In genomic region chr1:156676450-156676819, GRCh38 we compare ENCODE assay signal across 1 cellular context.
TF ChIP-seq lines count a peak whose summit lies in the region.

No MANE protein-coding gene starts in this region.

TF ChIP-seq in H1, 55 proteins besides CTCF, POLR2A, EP300 and RAD21:
- TF ChIP-seq POU5F1 (IDR thresholded peaks at IDR 0.05; ENCODE audit: low read depth, low read length) (no peak), TAF1 (IDR thresholded peaks at IDR 0.05; ENCODE audit: low read depth, low read length) (no peak), PHF8 (conservative IDR thresholded peaks at IDR 0.05; ENCODE audit: low read depth, low read length) (no peak), ASH2L (IDR thresholded peaks at IDR 0.05; ENCODE audit: low read length) (peak; percentile 41), RBBP5 (IDR thresholded peaks at IDR 0.05; ENCODE audit: borderline replicate concordance, low read depth, low read length) (0 out of 2 replicates have a peak, but pooled peaks have one; percentile 28), KDM4A (IDR thresholded peaks at IDR 0.05; ENCODE audit: low read depth, low read length, severe bottlenecking) (no peak)
TF ChIP-seq in H1: peak in this region for 2.
